Comparison of ENCODE assay signal across 9 cellular contexts in the genomic region with DNA sequence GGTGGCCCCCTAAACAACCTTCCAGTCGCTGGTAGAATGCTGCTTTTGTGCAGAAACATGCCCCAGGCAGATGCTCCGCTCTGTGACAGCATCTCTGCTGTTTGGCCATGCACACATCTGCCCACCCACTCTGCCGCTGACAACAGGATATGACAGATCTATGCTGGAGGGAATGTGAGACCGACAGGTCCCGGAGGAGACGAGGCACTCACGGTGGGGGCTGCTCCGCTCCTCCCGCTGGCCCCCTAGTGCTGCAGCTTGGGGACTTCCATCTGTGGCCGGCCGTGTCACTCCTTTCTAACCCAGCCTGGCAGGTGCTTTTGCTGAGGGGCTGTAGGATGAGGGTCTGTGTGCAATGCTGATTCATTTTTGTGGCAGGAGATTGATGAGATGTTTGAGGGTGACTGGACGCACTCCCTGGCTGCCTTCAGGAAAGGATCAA. TPM values are rescaled to one million over a fixed set of nuclear protein-coding genes. Genes with fewer than 3 reads are reported as not detected.
DNase-seq lines count a peak whose midpoint lies in the region; ATAC-seq and TF ChIP-seq lines count a peak whose summit lies in the region.
"Had no signal": no experiment of that assay in that cellular context is flagged by ENCODE, and none has a peak within 500 bp of the region (broad histone marks: within the 10 kb centered on the region; RNA-seq: fewer than 3 reads in every experiment).

No MANE protein-coding gene starts in this region.

- H3K27ac Mint-ChIP-seq in activated CD4-positive, alpha-beta T cell treated with anti-CD3 and anti-CD28 coated beads for 36 hours, result no peak overlapping the region
- H3K27ac Mint-ChIP-seq in activated CD4-positive, alpha-beta T cell treated with anti-CD3 and anti-CD28 coated beads, Interleukin-2, amount 10 ng/mL, durations not matched to agents 7 days and 5 days, result no peak overlapping the region
- H3K27ac Mint-ChIP-seq in stimulated activated memory B cell treated with anti-CD40 and anti-IgM and Interleukin-4, amounts not matched to agents 10 μg/mL and 1 μg/mL and 100 μg/mL, for 72 hours, result peak overlapping the region; percentile 54

- intact Hi-C loops in activated CD4-positive, alpha-beta T cell treated with anti-CD3 and anti-CD28 coated beads for 36 hours (cut with DNase I, micrococcal nuclease), result no loop called here

- H3K27me3 Mint-ChIP-seq in activated CD4-positive, alpha-beta T cell treated with anti-CD3 and anti-CD28 coated beads for 36 hours, result no peaks in the 10 kb centered on the region
- no peaks in the 10 kb centered on the region for H3K27me3 Mint-ChIP-seq in activated CD4-positive, alpha-beta T cell treated with anti-CD3 and anti-CD28 coated beads, Interleukin-2, amount 10 ng/mL, durations not matched to agents 7 days and 5 days
- H3K27me3 Mint-ChIP-seq in stimulated activated memory B cell treated with anti-CD40 and anti-IgM and Interleukin-4, amounts not matched to agents 10 μg/mL and 1 μg/mL and 100 μg/mL, for 72 hours, result peaks cover 48% of the 10 kb centered on the region

- H3K9me3 Mint-ChIP-seq in activated CD4-positive, alpha-beta T cell treated with anti-CD3 and anti-CD28 coated beads for 36 hours (ENCODE audit: low read depth), result no peaks in the 10 kb centered on the region
- H3K9me3 Mint-ChIP-seq in activated CD4-positive, alpha-beta T cell treated with anti-CD3 and anti-CD28 coated beads, Interleukin-2, amount 10 ng/mL, durations not matched to agents 7 days and 5 days, result no peaks in the 10 kb centered on the region
- no peaks in the 10 kb centered on the region for H3K9me3 Mint-ChIP-seq in stimulated activated memory B cell treated with anti-CD40 and anti-IgM and Interleukin-4, amounts not matched to agents 10 μg/mL and 1 μg/mL and 100 μg/mL, for 72 hours

- H3K4me3 ChIP-seq in brain microvascular endothelial cell (ENCODE audit: low read depth, low read length), result no peak overlapping the region

- in situ Hi-C loops in brain microvascular endothelial cell (cut with HindIII; ENCODE audit: low pct_ligation_motif_present, low sequenced_read_pairs), result no loop called here

- POLR2A ChIA-PET in activated CD4-positive, alpha-beta T cell treated with anti-CD3 and anti-CD28 coated beads for 36 hours (lab: Charles Lee), result no interaction called here
- POLR2A ChIA-PET in activated CD4-positive, alpha-beta T cell treated with anti-CD3 and anti-CD28 coated beads, Interleukin-2, amount 10 ng/mL, durations not matched to agents 7 days and 5 days (lab: Charles Lee), result no interaction called here

- H3K27me3 ChIP-seq in brain microvascular endothelial cell (replicated peaks), result peaks cover 8% of the 10 kb centered on the region

- H3K4me3 Mint-ChIP-seq in activated CD4-positive, alpha-beta T cell treated with anti-CD3 and anti-CD28 coated beads for 36 hours, result no peak overlapping the region
- H3K4me3 Mint-ChIP-seq in activated CD4-positive, alpha-beta T cell treated with anti-CD3 and anti-CD28 coated beads, Interleukin-2, amount 10 ng/mL, durations not matched to agents 7 days and 5 days, result no peak overlapping the region
- H3K4me3 Mint-ChIP-seq in stimulated activated memory B cell treated with anti-CD40 and anti-IgM and Interleukin-4, amounts not matched to agents 10 μg/mL and 1 μg/mL and 100 μg/mL, for 72 hours, result no peak overlapping the region

- CTCF ChIA-PET in activated CD4-positive, alpha-beta T cell treated with anti-CD3 and anti-CD28 coated beads for 36 hours (lab: Charles Lee), result interaction anchor here (0.8 kb wide), 1 partner anchor 16 kb away, joined by 4 read pairs; no protein-coding TSS in a partner anchor
- CTCF ChIA-PET in activated CD4-positive, alpha-beta T cell treated with anti-CD3 and anti-CD28 coated beads, Interleukin-2, amount 10 ng/mL, durations not matched to agents 7 days and 5 days (lab: Charles Lee), result no interaction called here

- TF ChIP-seq CTCF in brain microvascular endothelial cell (IDR thresholded peaks at IDR 0.05; ENCODE audit: low read depth, low read length, missing control alignments), result peak; percentile 26

- H3K4me1 Mint-ChIP-seq in activated CD4-positive, alpha-beta T cell treated with anti-CD3 and anti-CD28 coated beads for 36 hours, result peaks cover 43% of the 10 kb centered on the region
- peaks cover 44% of the 10 kb centered on the region for H3K4me1 Mint-ChIP-seq in activated CD4-positive, alpha-beta T cell treated with anti-CD3 and anti-CD28 coated beads, Interleukin-2, amount 10 ng/mL, durations not matched to agents 7 days and 5 days
- H3K4me1 Mint-ChIP-seq in stimulated activated memory B cell treated with anti-CD40 and anti-IgM and Interleukin-4, amounts not matched to agents 10 μg/mL and 1 μg/mL and 100 μg/mL, for 72 hours, result peaks cover 13% of the 10 kb centered on the region

- H3K36me3 ChIP-seq in brain microvascular endothelial cell (replicated peaks), result no peaks in the 10 kb centered on the region

- DNase-seq in activated CD4-positive, alpha-beta T cell treated with anti-CD3 and anti-CD28 coated beads for 36 hours, result peak; percentile 28
- no peak for DNase-seq in activated CD4-positive, alpha-beta T cell treated with anti-CD3 and anti-CD28 coated beads, Interleukin-2, amount 10 ng/mL, durations not matched to agents 7 days and 5 days
- DNase-seq in NCI-H1694 treated with DMSO at 0.1 percent for 48 hours (lab: John Stamatoyannopoulos, UW) (peak; percentile 92), brain microvascular endothelial cell (peak; percentile 46), cerebellar cortex (ENCODE audit: low spot score) (no peak)
- DNase-seq in effector CD8-positive, alpha-beta T cell (lab: John Stamatoyannopoulos, UW), result no peak

- H3K36me3 Mint-ChIP-seq in activated CD4-positive, alpha-beta T cell treated with anti-CD3 and anti-CD28 coated beads for 36 hours (ENCODE audit: low read depth), result no peaks in the 10 kb centered on the region
- H3K36me3 Mint-ChIP-seq in activated CD4-positive, alpha-beta T cell treated with anti-CD3 and anti-CD28 coated beads, Interleukin-2, amount 10 ng/mL, durations not matched to agents 7 days and 5 days (ENCODE audit: low read depth), result no peaks in the 10 kb centered on the region
- no peaks in the 10 kb centered on the region for H3K36me3 Mint-ChIP-seq in stimulated activated memory B cell treated with anti-CD40 and anti-IgM and Interleukin-4, amounts not matched to agents 10 μg/mL and 1 μg/mL and 100 μg/mL, for 72 hours

- no peak for ATAC-seq in activated CD4-positive, alpha-beta T cell treated with anti-CD3 and anti-CD28 coated beads for 36 hours
- peak; percentile 68 for ATAC-seq in stimulated activated memory B cell treated with anti-CD40 and anti-IgM and Interleukin-4, amounts not matched to agents 10 μg/mL and 1 μg/mL and 100 μg/mL, for 72 hours
- no peak for ATAC-seq in HG02870 (IDR thresholded peaks at IDR 0.05; ENCODE audit: unreplicated experiment)

- H3K27ac ChIP-seq in brain microvascular endothelial cell, result no peak overlapping the region

RNA-seq across cellular contexts. Expression of gene DMRTB1, which starts 49.1 kb away (rescaled TPM):
- under 1 TPM; 0.23 to 0.25 TPM for total RNA-seq in activated CD4-positive, alpha-beta T cell treated with anti-CD3 and anti-CD28 coated beads for 36 hours
- under 1 TPM; 0.15 to 0.20 TPM for total RNA-seq in activated CD4-positive, alpha-beta T cell treated with anti-CD3 and anti-CD28 coated beads, Interleukin-2, amount 10 ng/mL, durations not matched to agents 7 days and 5 days
- total RNA-seq: SK-MEL-5 had no signal

Comparison
In these comparisons a context has a peak if more than half of its experiments do, and no peak if none do; other contexts are left out.
1. DNase-seq: peak in activated CD4-positive, alpha-beta T cell treated with anti-CD3 and anti-CD28 coated beads for 36 hours (single experiment), NCI-H1694 treated with DMSO at 0.1 percent for 48 hours (single experiment) and brain microvascular endothelial cell (single experiment); none in activated CD4-positive, alpha-beta T cell treated with anti-CD3 and anti-CD28 coated beads, Interleukin-2, amount 10 ng/mL, durations not matched to agents 7 days and 5 days (single experiment), effector CD8-positive, alpha-beta T cell (single experiment) and cerebellar cortex (single experiment).